19 cellular contexts compared by ENCODE assay signal in the genomic region with DNA sequence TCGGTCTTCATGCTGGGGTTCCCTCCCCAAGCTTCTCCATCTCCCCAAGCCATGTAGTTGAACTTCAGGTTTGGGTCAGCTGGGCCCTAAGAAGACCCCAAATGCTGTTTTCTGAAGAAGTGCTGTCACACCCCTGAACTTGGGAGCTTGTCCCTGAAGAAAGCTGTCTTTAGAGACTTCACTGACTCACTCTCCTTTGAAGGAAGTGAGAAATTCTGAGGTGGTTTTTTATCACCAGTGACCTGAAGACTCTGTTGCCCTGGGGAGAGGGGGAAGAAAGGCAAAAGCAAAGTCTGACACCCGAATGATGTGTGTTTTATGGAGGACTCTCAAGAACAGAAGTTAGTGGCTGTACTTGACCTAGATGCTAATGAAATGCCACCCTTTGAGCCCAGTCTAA.
A peak's percentile ranks its signal among the peaks of the same experiment; 100 is the strongest.
DNase-seq lines count a peak whose midpoint lies in the region; ATAC-seq and TF ChIP-seq lines count a peak whose summit lies in the region.
"Had no signal": no experiment of that assay in that cellular context is flagged by ENCODE, and none has a peak within 500 bp of the region (broad histone marks: within the 10 kb centered on the region; RNA-seq: fewer than 3 reads in every experiment).

No MANE protein-coding gene starts in this region.

- H3K27me3 Mint-ChIP-seq in naive thymus-derived CD8-positive, alpha-beta T cell, result peaks cover 0 to 3% (median 0%) of the 10 kb centered on the region in 5 donors

- intact Hi-C loops in A673 (cut with micrococcal nuclease; ENCODE audit: unreplicated experiment), result no loop called here

- peak; percentile 43 for DNase-seq in mesenteric fat pad (ENCODE audit: low spot score)
- DNase-seq in NK-92 treated with Interleukin-12 subunit alpha and Interleukin-12 subunit beta, amount 100 ng/mL, for 24 hours (lab: John Stamatoyannopoulos, UW), result no peak
- no peak for DNase-seq in naive thymus-derived CD8-positive, alpha-beta T cell
- no peak for DNase-seq in A673 (ENCODE audit: low spot score)
- DNase-seq: C1 segment of cervical spinal cord; cortex of kidney; Kasumi-1; lower lobe of right lung; NCI-H2081; sigmoid colon; stimulated activated CD4-positive, alpha-beta T cell treated with anti-CD3 and anti-CD28 coated beads, Interleukin-4, amount 100 ng/mL, for 24 hours; stimulated activated naive CD4-positive, alpha-beta T cell had no signal

- no peaks in the 10 kb centered on the region for H3K9me3 Mint-ChIP-seq in naive thymus-derived CD8-positive, alpha-beta T cell
- H3K9me3 Mint-ChIP-seq: WTC11 had no signal

- H3K4me1 ChIP-seq in OCI-LY3 (ENCODE audit: low read length), result peaks cover 22% of the 10 kb centered on the region
- H3K4me1 ChIP-seq in A673 (ENCODE audit: insufficient read depth, low read length, poor library complexity, severe bottlenecking), result no peaks in the 10 kb centered on the region
- H3K4me1 ChIP-seq: sigmoid colon had no signal

- H3K9ac ChIP-seq in OCI-LY3 (ENCODE audit: low read length), result no peak overlapping the region

- H3K4me3 ChIP-seq in OCI-LY3 (ENCODE audit: low read length) (no peak overlapping the region), A673 (ENCODE audit: low read depth, low read length, poor library complexity, severe bottlenecking) (no peak overlapping the region)
- H3K4me3 ChIP-seq: lower lobe of right lung, sigmoid colon had no signal

- H3K27ac ChIP-seq in OCI-LY3 (ENCODE audit: low read length) (no peak overlapping the region), A673 (ENCODE audit: low read depth, low read length, poor library complexity, severe bottlenecking) (no peak overlapping the region)
- H3K27ac ChIP-seq: HL-60, lower lobe of right lung, sigmoid colon had no signal

- no TSS peak for BruUV-seq in A673 (replicated peaks; lab: Mats Ljungman, UMichigan)

- H3K27ac Mint-ChIP-seq in naive thymus-derived CD8-positive, alpha-beta T cell, result no peak overlapping the region
- H3K27ac Mint-ChIP-seq: WTC11 had no signal

- ATAC-seq in GM18498 (IDR thresholded peaks at IDR 0.05; ENCODE audit: unreplicated experiment) (peak; percentile 55), HG02610 (IDR thresholded peaks at IDR 0.05; ENCODE audit: unreplicated experiment) (peak; percentile 57), GM21528 (IDR thresholded peaks at IDR 0.05; ENCODE audit: low FRiP score, unreplicated experiment) (no peak)
- ATAC-seq in naive thymus-derived CD8-positive, alpha-beta T cell, result no peak
- ATAC-seq: lower lobe of right lung, SK-N-SH treated with all-trans-retinoic acid at 6 μM for 48 hours, WTC11 had no signal

- POLR2A ChIA-PET in naive thymus-derived CD8-positive, alpha-beta T cell (lab: Charles Lee), result no interaction called here
- POLR2A ChIA-PET in A673 (lab: Charles Lee; ENCODE audit: low non-redundant PET), result no interaction called here

- no peak overlapping the region for H3K4me3 Mint-ChIP-seq in naive thymus-derived CD8-positive, alpha-beta T cell
- H3K4me3 Mint-ChIP-seq: WTC11 had no signal

- no peaks in the 10 kb centered on the region for H3K36me3 Mint-ChIP-seq in naive thymus-derived CD8-positive, alpha-beta T cell
- H3K36me3 Mint-ChIP-seq: WTC11 had no signal

- H3K27me3 ChIP-seq in OCI-LY3 (ENCODE audit: low read depth, low read length) (peaks cover 98% of the 10 kb centered on the region), A673 (replicated peaks; ENCODE audit: insufficient read depth, low read depth, low read length, poor library complexity) (peaks cover 60% of the 10 kb centered on the region)
- H3K27me3 ChIP-seq: sigmoid colon had no signal

- peaks cover 1 to 39% (median 7%) of the 10 kb centered on the region in 4 donors for H3K4me1 Mint-ChIP-seq in naive thymus-derived CD8-positive, alpha-beta T cell
- H3K4me1 Mint-ChIP-seq: WTC11 had no signal

- H4K20me1 ChIP-seq in OCI-LY3 (ENCODE audit: insufficient read depth, low read length), result peaks cover 46% of the 10 kb centered on the region

- H2AFZ ChIP-seq in OCI-LY3 (ENCODE audit: low read depth, low read length), result no peak overlapping the region

- no peaks in the 10 kb centered on the region for H3K36me3 ChIP-seq in OCI-LY3 (replicated peaks; ENCODE audit: low read depth, low read length)
- no peaks in the 10 kb centered on the region for H3K36me3 ChIP-seq in A673 (ENCODE audit: insufficient read depth, low read length, poor library complexity, severe bottlenecking)
- H3K36me3 ChIP-seq: lower lobe of right lung, sigmoid colon had no signal

- no peaks in the 10 kb centered on the region for H3K79me2 ChIP-seq in OCI-LY3 (ENCODE audit: low read length)

- peak overlapping the region; percentile 19 for H3K4me2 ChIP-seq in OCI-LY3 (ENCODE audit: low read length)

- CTCF ChIA-PET in A673 (lab: Charles Lee), result no interaction called here

- TF ChIP-seq CTCF in OCI-LY3 (IDR thresholded peaks at IDR 0.05; ENCODE audit: low read depth, low read length), result no peak
- TF ChIP-seq CTCF in A673 (conservative IDR thresholded peaks at IDR 0.05; ENCODE audit: low read depth, low read length), result no peak

- no peaks in the 10 kb centered on the region for H3K9me3 ChIP-seq in OCI-LY3 (ENCODE audit: insufficient read depth, low read length)
- H3K9me3 ChIP-seq in A673 (ENCODE audit: low read depth, low read length, poor library complexity, severe bottlenecking), result no peaks in the 10 kb centered on the region
- H3K9me3 ChIP-seq: lower lobe of right lung, sigmoid colon had no signal

Comparison
In these comparisons a context has a peak if more than half of its experiments do, and no peak if none do; other contexts are left out.
1. ATAC-seq: peak in GM18498 (single experiment) and HG02610 (single experiment); none in naive thymus-derived CD8-positive, alpha-beta T cell (0 of 2) and GM21528 (single experiment).